In genomic region chr5:54440456-54440893, GRCh38 we compare ENCODE assay signal across 8 cellular contexts. TPM values are rescaled to one million over a fixed set of nuclear protein-coding genes. Genes with fewer than 3 reads are reported as not detected.
A peak's percentile ranks its signal among the peaks of the same experiment; 100 is the strongest.
DNase-seq lines count a peak whose midpoint lies in the region; ATAC-seq and TF ChIP-seq lines count a peak whose summit lies in the region.

No MANE protein-coding gene starts in this region.

- H3K4me2 ChIP-seq in SK-N-SH = no peak overlapping the region

- H3F3A ChIP-seq in SK-N-SH (replicated peaks; ENCODE audit: insufficient read depth) = no peaks in the 10 kb centered on the region

- H3K9me3 ChIP-seq in SK-N-SH (no peaks in the 10 kb centered on the region), right lobe of liver (no peaks in the 10 kb centered on the region)

- no peak overlapping the region for H3K9ac ChIP-seq in SK-N-SH

- H3K9me3 Mint-ChIP-seq in naive B cell = peaks cover 0 to 1% (median 0%) of the 10 kb centered on the region in 7 donors

- TF ChIP-seq RAD21 in SK-N-SH (IDR thresholded peaks at IDR 0.05; ENCODE audit: low read length) = no peak

- DNase-seq in SK-N-SH = no peak
- DNase-seq in NOMO-1 treated with DMSO at 0.1 percent for 48 hours (lab: John Stamatoyannopoulos, UW; ENCODE audit: unreplicated experiment) = peak; percentile 91
- DNase-seq in naive B cell = peak; percentile 15
- DNase-seq in right lobe of liver = no peak
- no peak for DNase-seq in Kasumi-1 (lab: John Stamatoyannopoulos, UW)
- no peak for DNase-seq in substantia nigra (lab: John Stamatoyannopoulos, UW)

- ATAC-seq in SK-N-SH treated with all-trans-retinoic acid at 6 μM for 48 hours (no peak), HG02763 (IDR thresholded peaks at IDR 0.05; ENCODE audit: unreplicated experiment) (peak; percentile 79), naive B cell (ENCODE audit: low read depth in 2 of 2) (peak; percentile 54 to 89), right lobe of liver (no peak)

- TF ChIP-seq POLR2A in right lobe of liver (IDR thresholded peaks at IDR 0.05) = no peak

- 0 out of 2 replicates have a peak overlapping the region, but pooled peaks have one; percentile 48 for H2AFZ ChIP-seq in SK-N-SH (ENCODE audit: low read depth)

- no peaks in the 10 kb centered on the region for H3K79me2 ChIP-seq in SK-N-SH (ENCODE audit: insufficient read depth)

- whole genome bisulfite sequencing in SK-N-SH (ENCODE audit: low lambda C conversion rate) = 45% methylated on average over 6 of the region's 6 CpGs
- WGBS in right lobe of liver (ENCODE audit: insufficient coverage, low coverage, low lambda C conversion rate, missing lambda C conversion rate) = 81% methylated on average over 5 of the region's 6 CpGs

- H3K4me3 ChIP-seq in SK-N-SH (ENCODE audit: low read depth in 2 of 2, low read length in 1 of 2) = no peak overlapping the region
- H3K4me3 ChIP-seq in right lobe of liver = no peak overlapping the region

- H3K27ac Mint-ChIP-seq in naive B cell = peak overlapping the region in 4 of 6 donors; percentile 35 to 65 (median 52)

- no peaks in the 10 kb centered on the region for H3K9me2 ChIP-seq in SK-N-SH

- no peaks in the 10 kb centered on the region for H3K27me3 Mint-ChIP-seq in naive B cell

- CTCF ChIA-PET in SK-N-SH (lab: Yijun Ruan, JAX) = interaction anchor here (0.6 to 2.7 kb wide), 8 partner anchors 21 to 713 kb away, joined by 3 to 6 read pairs (median 4); partner anchors contain the start of gene SNX18

- no peaks in the 10 kb centered on the region for H3K36me3 ChIP-seq in SK-N-SH (replicated peaks in 1 of 2; ENCODE audit: control insufficient read depth in 1 of 2, insufficient read depth in 2 of 2, low read length in 1 of 2)
- H3K36me3 ChIP-seq in right lobe of liver = no peaks in the 10 kb centered on the region

- no peaks in the 10 kb centered on the region for H3K36me3 Mint-ChIP-seq in naive B cell

- H3K4me1 ChIP-seq in SK-N-SH (ENCODE audit: control insufficient read depth in 1 of 2, insufficient read depth in 2 of 2, low read depth in 1 of 2, low read length in 1 of 2) = no peaks in the 10 kb centered on the region; a peak in 1 of 4 replicates
- no peaks in the 10 kb centered on the region for H3K4me1 ChIP-seq in right lobe of liver

- TF ChIP-seq CTCF in SK-N-SH (IDR thresholded peaks at IDR 0.05) = no peak
- TF ChIP-seq CTCF in right lobe of liver (IDR thresholded peaks at IDR 0.05) = no peak

- no peak for TF ChIP-seq EP300 in SK-N-SH (IDR thresholded peaks at IDR 0.05; ENCODE audit: borderline replicate concordance in 1 of 2, low read depth in 1 of 2, low read length in 1 of 2)

- no peaks in the 10 kb centered on the region for H4K20me1 ChIP-seq in SK-N-SH (ENCODE audit: insufficient read depth)

- H3K4me1 Mint-ChIP-seq in naive B cell = peaks cover 20 to 26% (median 26%) of the 10 kb centered on the region in 3 donors

- H3K27ac ChIP-seq in SK-N-SH (ENCODE audit: low read depth in 2 of 2, low read length in 1 of 2) (no peak overlapping the region), right lobe of liver (no peak overlapping the region), substantia nigra (ENCODE audit: low read depth, low read length, poor library complexity, severe bottlenecking) (no peak overlapping the region)

- H3K4me3 Mint-ChIP-seq in naive B cell = peak overlapping the region in 4 of 8 donors; percentile 5 to 78 (median 36)

- POLR2A ChIA-PET in SK-N-SH (lab: Yijun Ruan, JAX) = no interaction called here

- intact Hi-C loops in right lobe of liver (cut with DNase I) = no loop called here

- H3K27me3 ChIP-seq in SK-N-SH (ENCODE audit: insufficient read depth) (no peaks in the 10 kb centered on the region; the same call in 1 of the 2 replicates), right lobe of liver (no peaks in the 10 kb centered on the region)

TF ChIP-seq in SK-N-SH, 30 proteins besides CTCF, POLR2A, EP300 and RAD21:
- TF ChIP-seq USF1 (IDR thresholded peaks at IDR 0.05; ENCODE audit: borderline replicate concordance, low read depth) = no peak
- no peak for TF ChIP-seq IRF3 (IDR thresholded peaks at IDR 0.05; ENCODE audit: low read depth, low read length)
- TF ChIP-seq PBX3 (IDR thresholded peaks at IDR 0.05) = no peak
- no peak for TF ChIP-seq FOXJ3 (CRISPR knock-in tag; IDR thresholded peaks at IDR 0.05)

TF ChIP-seq in SK-N-SH treated with all-trans-retinoic acid at 6 μM for 48 hours, 23 proteins besides CTCF, POLR2A, EP300 and RAD21:
- TF ChIP-seq SNAI2 (CRISPR knock-in tag; IDR thresholded peaks at IDR 0.05) = no peak
TF ChIP-seq in SK-N-SH treated with all-trans-retinoic acid at 6 μM for 48 hours: peak in this region for 0.

RNA-seq across cellular contexts. Expression of gene HSPB3, which starts 15.0 kb away (rescaled TPM):
- polyA plus RNA-seq in SK-N-SH (2012; rRNA removed) (3.3 TPM in 2 replicates), naive B cell (ENCODE audit: low read depth in 6 of 6) (not detected)
- 3.1 TPM in 2 replicates for polyA plus RNA-seq in SK-N-SH (2012; cell fraction: cytosol; rRNA removed)
- 3.2 and 4.2 TPM in 2 replicates for polyA plus RNA-seq in SK-N-SH (2012; cell fraction: nucleus; rRNA removed)
- under 1 TPM in 1 of 6 experiments, not detected in 5; 0.43 TPM for total RNA-seq in right lobe of liver

Comparison
In these comparisons a context has a peak if more than half of its experiments do, and no peak if none do; other contexts are left out.
1. DNase-seq: peak in NOMO-1 treated with DMSO at 0.1 percent for 48 hours (single experiment) and naive B cell (single experiment); none in SK-N-SH (single experiment), right lobe of liver (0 of 3), Kasumi-1 (0 of 2) and substantia nigra (0 of 49).
2. ATAC-seq: peak in HG02763 (single experiment) and naive B cell (2 of 2); none in SK-N-SH treated with all-trans-retinoic acid at 6 μM for 48 hours (single experiment) and right lobe of liver (0 of 4).